In the genomic region with DNA sequence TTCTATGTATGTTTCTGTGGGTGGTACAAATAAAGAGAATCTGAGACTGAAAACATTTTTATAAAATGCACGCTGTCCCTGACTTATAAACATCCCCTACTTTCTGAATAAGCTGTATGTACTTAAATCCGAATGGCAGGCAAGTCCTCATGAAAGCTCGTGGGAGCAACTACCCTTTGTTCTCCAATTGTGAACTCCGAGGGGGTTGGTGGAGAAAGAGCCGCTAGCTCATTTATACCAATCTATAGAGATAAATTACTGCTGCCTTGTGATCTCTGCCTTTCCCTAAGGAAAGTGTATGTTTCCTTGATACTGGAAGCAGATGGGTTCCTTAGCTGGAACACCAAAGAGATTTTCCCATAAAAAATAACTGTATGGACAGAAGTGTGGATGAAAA, we compare ENCODE assay signal across 21 cellular contexts.
DNase-seq lines count a peak whose midpoint lies in the region; ATAC-seq and TF ChIP-seq lines count a peak whose summit lies in the region.
"Had no signal": no experiment of that assay in that cellular context is flagged by ENCODE, and none has a peak within 500 bp of the region (broad histone marks: within the 10 kb centered on the region; RNA-seq: fewer than 3 reads in every experiment).

No MANE protein-coding gene starts in this region.

- H3K9me3 Mint-ChIP-seq in neural progenitor cell = no peaks in the 10 kb centered on the region
- H3K9me3 Mint-ChIP-seq: activated T-cell treated with anti-CD3 and anti-CD28 coated beads, Interleukin-2, amount 50 U/mL, for 72 hours; central memory CD8-positive, alpha-beta T cell; memory B cell had no signal

- TF ChIP-seq CTCF in A673 (conservative IDR thresholded peaks at IDR 0.05; ENCODE audit: low read depth, low read length) = no peak
- TF ChIP-seq CTCF in neural progenitor cell (IDR thresholded peaks at IDR 0.05) = no peak

- H3F3A ChIP-seq in neural progenitor cell (ENCODE audit: low read depth) = peaks cover 4% of the 10 kb centered on the region

- H3K4me3 ChIP-seq in A673 (ENCODE audit: low read depth, low read length, poor library complexity, severe bottlenecking) (peak overlapping the region; percentile 11), HAP-1 (no peak overlapping the region), SK-N-MC (peak overlapping the region; percentile 69), neural progenitor cell (no peak overlapping the region)
- H3K4me3 ChIP-seq: gastroesophageal sphincter, prostate gland, stomach, thyroid gland had no signal

- no peaks in the 10 kb centered on the region for H4K20me1 ChIP-seq in neural progenitor cell (ENCODE audit: low read depth)

- peaks cover 34% of the 10 kb centered on the region for H3K27me3 ChIP-seq in A673 (replicated peaks; ENCODE audit: insufficient read depth, low read depth, low read length, poor library complexity)
- no peaks in the 10 kb centered on the region for H3K27me3 ChIP-seq in HAP-1 (ENCODE audit: low read depth)
- H3K27me3 ChIP-seq in neural progenitor cell = no peaks in the 10 kb centered on the region
- H3K27me3 ChIP-seq: gastroesophageal sphincter, neutrophil, stomach, thyroid gland had no signal

- peaks cover 2% of the 10 kb centered on the region for H3K36me3 Mint-ChIP-seq in neural progenitor cell

- BruUV-seq in A673 (replicated peaks; lab: Mats Ljungman, UMichigan) = no TSS peak

- H2AFZ ChIP-seq in neural progenitor cell (replicated peaks) = no peak overlapping the region

- DNase-seq in A673 (ENCODE audit: low spot score) = peak; percentile 58
- DNase-seq in HAP-1 (ENCODE audit: low spot score in 2 of 2) = peak; percentile 37 to 58
- no peak for DNase-seq in SK-N-MC (ENCODE audit: low read depth, low spot score)
- DNase-seq in neural progenitor cell (ENCODE audit: low spot score) = peak; percentile 58
- DNase-seq in activated CD4-positive, alpha-beta T cell treated with anti-CD3 and anti-CD28 coated beads for 1 hour = no peak
- DNase-seq: activated CD4-positive, alpha-beta T cell treated with anti-CD3 and anti-CD28 coated beads, Interleukin-2, amount 50 U/mL, for 1 hour; activated naive CD4-positive, alpha-beta T cell; activated T-cell treated with anti-CD3 and anti-CD28 coated beads, Interleukin-2, amount 50 U/mL, for 72 hours; GDM1; MV-4-11; stomach; thyroid gland had no signal

- POLR2A ChIA-PET in A673 (lab: Charles Lee; ENCODE audit: low non-redundant PET) = no interaction called here

- H3K27ac ChIP-seq in A673 (ENCODE audit: low read depth, low read length, poor library complexity, severe bottlenecking) = no peak overlapping the region
- no peak overlapping the region for H3K27ac ChIP-seq in SK-N-MC
- H3K27ac ChIP-seq in neural progenitor cell = no peak overlapping the region
- H3K27ac ChIP-seq: neutrophil, prostate gland, stomach, thyroid gland, VCaP had no signal

- ATAC-seq in HG03442 (IDR thresholded peaks at IDR 0.05; ENCODE audit: unreplicated experiment) = no peak
- ATAC-seq in GM18861 (IDR thresholded peaks at IDR 0.05; ENCODE audit: unreplicated experiment) = no peak
- ATAC-seq: gastroesophageal sphincter, HCT116 had no signal

- H3K9ac ChIP-seq in SK-N-MC (ENCODE audit: insufficient read length) = no peak overlapping the region
- H3K9ac ChIP-seq in neural progenitor cell = no peak overlapping the region

- H3K36me3 ChIP-seq in A673 (ENCODE audit: insufficient read depth, low read length, poor library complexity, severe bottlenecking) = no peaks in the 10 kb centered on the region
- H3K36me3 ChIP-seq in HAP-1 (replicated peaks) = no peaks in the 10 kb centered on the region
- no peaks in the 10 kb centered on the region for H3K36me3 ChIP-seq in SK-N-MC (ENCODE audit: insufficient read depth, low read length)
- no peaks in the 10 kb centered on the region for H3K36me3 ChIP-seq in neural progenitor cell
- H3K36me3 ChIP-seq: gastroesophageal sphincter, neutrophil, prostate gland, stomach, thyroid gland had no signal

- H3K4me3 Mint-ChIP-seq in neural progenitor cell = no peak overlapping the region
- H3K4me3 Mint-ChIP-seq: activated T-cell treated with anti-CD3 and anti-CD28 coated beads, Interleukin-2, amount 50 U/mL, for 72 hours; central memory CD8-positive, alpha-beta T cell; memory B cell had no signal

- intact Hi-C loops in A673 (cut with micrococcal nuclease; ENCODE audit: unreplicated experiment) = loop anchor here (5.0 to 10.0 kb wide), 3 partner anchors 116 to 199 kb away; no protein-coding TSS in a partner anchor

- H3K79me2 ChIP-seq in neural progenitor cell (ENCODE audit: low read depth) = no peaks in the 10 kb centered on the region

- in situ Hi-C loops in HAP-1 (cut with MboI; ENCODE audit: low sequenced_read_pairs) = no loop called here

- no peaks in the 10 kb centered on the region for H3K9me3 ChIP-seq in A673 (ENCODE audit: low read depth, low read length, poor library complexity, severe bottlenecking)
- no peaks in the 10 kb centered on the region for H3K9me3 ChIP-seq in HAP-1
- H3K9me3 ChIP-seq in SK-N-MC (ENCODE audit: low read depth, low read length) = no peaks in the 10 kb centered on the region
- H3K9me3 ChIP-seq in neural progenitor cell (ENCODE audit: low read depth) = no peaks in the 10 kb centered on the region
- H3K9me3 ChIP-seq: gastroesophageal sphincter, neutrophil, prostate gland, stomach, thyroid gland had no signal

- CTCF ChIA-PET in A673 (lab: Charles Lee) = interaction anchor here (0.6 to 1.9 kb wide), 2 partner anchors 38 to 598 kb away, joined by 4 to 7 read pairs; no protein-coding TSS in a partner anchor

- peaks cover 30% of the 10 kb centered on the region for H3K4me1 Mint-ChIP-seq in neural progenitor cell

- H3K4me2 ChIP-seq in neural progenitor cell = peak overlapping the region; percentile 48

- H3K4me1 ChIP-seq in A673 (ENCODE audit: insufficient read depth, low read length, poor library complexity, severe bottlenecking) (peaks cover 27% of the 10 kb centered on the region), HAP-1 (0 out of 2 replicates have a peak, but pooled peaks cover 2% of the 10 kb centered on the region), neural progenitor cell (peaks cover 32% of the 10 kb centered on the region)
- H3K4me1 ChIP-seq: prostate gland, thyroid gland had no signal

- H3K27me3 Mint-ChIP-seq in neural progenitor cell (ENCODE audit: insufficient read depth, low read depth) = peaks cover 2% of the 10 kb centered on the region
- H3K27me3 Mint-ChIP-seq: central memory CD8-positive, alpha-beta T cell; memory B cell had no signal

- no peak overlapping the region for H3K27ac Mint-ChIP-seq in neural progenitor cell
- H3K27ac Mint-ChIP-seq: activated T-cell treated with anti-CD3 and anti-CD28 coated beads, Interleukin-2, amount 50 U/mL, for 72 hours; memory B cell had no signal

Comparison
In these comparisons a context has a peak if more than half of its experiments do, and no peak if none do; other contexts are left out.
1. DNase-seq: peak in A673 (single experiment), HAP-1 (2 of 2) and neural progenitor cell (single experiment); none in SK-N-MC (single experiment) and activated CD4-positive, alpha-beta T cell treated with anti-CD3 and anti-CD28 coated beads for 1 hour (single experiment).
2. H3K4me3 ChIP-seq: peak in A673 (single experiment) and SK-N-MC (single experiment); none in HAP-1 (single experiment) and neural progenitor cell (single experiment).